In the genomic region with DNA sequence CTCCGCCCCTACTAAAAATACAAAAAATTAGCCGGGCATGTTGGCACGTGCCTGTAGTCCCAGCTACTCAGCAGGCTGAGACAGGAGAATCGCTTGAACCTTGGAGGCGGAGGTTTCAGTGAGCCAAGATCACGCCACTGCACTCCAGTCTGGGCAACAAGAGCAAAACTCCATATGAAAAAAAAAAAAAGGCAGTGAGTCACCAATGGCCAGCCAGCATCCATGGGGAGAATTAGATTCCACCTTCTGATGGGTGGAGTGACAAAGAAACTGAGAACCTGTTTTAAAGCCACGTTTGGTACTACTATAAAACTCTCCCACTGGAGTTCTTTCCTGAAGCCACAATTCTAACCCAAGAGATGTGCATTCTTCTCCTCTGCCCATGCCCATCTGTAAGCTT, we compare ENCODE assay signal across 7 cellular contexts.
DNase-seq lines count a peak whose midpoint lies in the region; ATAC-seq, FAIRE-seq and TF ChIP-seq lines count a peak whose summit lies in the region.
"Not testable (repeated sequence)": the region's sequence is repeated elsewhere in the genome, so short reads cannot be mapped to it uniquely, and the experiment has no call there.

No MANE protein-coding gene starts in this region.

- H3K4me3 ChIP-seq in bronchial epithelial cell (ENCODE audit: low read depth, low read length); suprapubic skin: not testable (repeated sequence)

- not testable (repeated sequence) for TF ChIP-seq EP300 in suprapubic skin (IDR thresholded peaks at IDR 0.05)

- H3K27ac Mint-ChIP-seq in MCF 10A (ENCODE audit: low read depth, unreplicated experiment): not testable (repeated sequence)

- TF ChIP-seq POLR2A in suprapubic skin (IDR thresholded peaks at IDR 0.05): not testable (repeated sequence)

- H3K9me3 ChIP-seq in suprapubic skin: not testable (repeated sequence)

- not testable (repeated sequence) for H3K9me3 Mint-ChIP-seq in MCF 10A (ENCODE audit: unreplicated experiment)

- not testable (repeated sequence) for H3K4me1 ChIP-seq in foreskin keratinocyte
- peaks cover 20% of the 10 kb centered on the region for H3K4me1 ChIP-seq in suprapubic skin

- CTCF ChIA-PET in MCF 10A (lab: Yijun Ruan, JAX): interaction anchor here (0.5 to 2.7 kb wide), 6 partner anchors 11 to 209 kb away, joined by 3 to 9 read pairs (median 4); no protein-coding TSS in a partner anchor

- FAIRE-seq in bronchial epithelial cell (lab: Jason Lieb, UNC): not testable (repeated sequence)

- 60% methylated on average over 7 of the region's 7 CpGs for WGBS in suprapubic skin

- not testable (repeated sequence) for H3K27me3 ChIP-seq in bronchial epithelial cell (ENCODE audit: control insufficient read depth, insufficient read depth, low read length); foreskin keratinocyte; suprapubic skin

- not testable (repeated sequence) for H3K27me3 Mint-ChIP-seq in MCF 10A (ENCODE audit: insufficient read depth, unreplicated experiment)

- H3K4me1 Mint-ChIP-seq in MCF 10A (ENCODE audit: insufficient read depth, unreplicated experiment): peaks cover 14% of the 10 kb centered on the region

- POLR2A ChIA-PET in MCF 10A (lab: Yijun Ruan, JAX): interaction anchor here (2.4 kb wide), 1 partner anchor 13 kb away, joined by 9 read pairs; no protein-coding TSS in a partner anchor

- not testable (repeated sequence) for TF ChIP-seq CTCF in MCF 10A (IDR thresholded peaks at IDR 0.05; ENCODE audit: unreplicated experiment); bronchial epithelial cell (IDR thresholded peaks at IDR 0.05; ENCODE audit: insufficient read depth, low read length, severe bottlenecking); foreskin keratinocyte (conservative IDR thresholded peaks at IDR 0.05); suprapubic skin (IDR thresholded peaks at IDR 0.05)

- peak; percentile 78 for ATAC-seq in foreskin keratinocyte

- intact Hi-C loops in MCF 10A (cut with micrococcal nuclease): not testable (repeated sequence)

- not testable (repeated sequence) for H3K36me3 ChIP-seq in bronchial epithelial cell (ENCODE audit: control insufficient read depth, insufficient read depth, low read length); suprapubic skin

- not testable (repeated sequence) for H3K4me3 Mint-ChIP-seq in MCF 10A (ENCODE audit: unreplicated experiment)

- not testable (repeated sequence) for BruUV-seq in MCF 10A (replicated peaks; lab: Mats Ljungman, UMichigan)

- H3K36me3 Mint-ChIP-seq in MCF 10A (ENCODE audit: insufficient read depth, unreplicated experiment): not testable (repeated sequence)

- H3K27ac ChIP-seq in epithelial cell of prostate (peak overlapping the region; percentile 6), foreskin keratinocyte (peak overlapping the region; percentile 82), suprapubic skin (peak overlapping the region; percentile 30)

- DNase-seq in HPDE6-E6E7 (ENCODE audit: extremely low spot score) (peak; percentile 25), M059J (ENCODE audit: low read depth) (peak; percentile 21), MCF 10A (ENCODE audit: unreplicated experiment) (peak; percentile 54), bronchial epithelial cell (ENCODE audit: low read depth) (peak; percentile 81), foreskin keratinocyte (peak; percentile 54 to 77)
- not testable (repeated sequence) for DNase-seq in epithelial cell of prostate (ENCODE audit: low read depth, low spot score); suprapubic skin (ENCODE audit: low spot score in 2 of 2)

Comparison
In these comparisons a context has a peak if more than half of its experiments do, and no peak if none do; other contexts are left out.
1. H3K27ac ChIP-seq: peak in every context shown above with its lines; median percentile 82 in foreskin keratinocyte; 30 in suprapubic skin; 6 in epithelial cell of prostate.